Comparison of ENCODE assay signal across 1 cellular context in genomic region chr6:83055366-83055964, GRCh38.
TF ChIP-seq lines count a peak whose summit lies in the region.

No MANE protein-coding gene starts in this region.

TF ChIP-seq in HCT116, 20 proteins besides CTCF, POLR2A, EP300 and RAD21 (continued from another document):
- TF ChIP-seq ELF1 (IDR thresholded peaks at IDR 0.05; ENCODE audit: borderline replicate concordance, low read depth): no peak
- TF ChIP-seq SP1 (IDR thresholded peaks at IDR 0.05; ENCODE audit: low read depth): no peak
- TF ChIP-seq TCF7L2 (IDR thresholded peaks at IDR 0.05; ENCODE audit: borderline replicate concordance, extremely low read depth, insufficient read depth, insufficient read length): no peak
- TF ChIP-seq SIN3A (IDR thresholded peaks at IDR 0.05; ENCODE audit: low read depth): no peak
- TF ChIP-seq CEBPB (IDR thresholded peaks at IDR 0.05; ENCODE audit: low read depth): no peak
